ENCODE assay signal across 1 cellular context in the genomic region with DNA sequence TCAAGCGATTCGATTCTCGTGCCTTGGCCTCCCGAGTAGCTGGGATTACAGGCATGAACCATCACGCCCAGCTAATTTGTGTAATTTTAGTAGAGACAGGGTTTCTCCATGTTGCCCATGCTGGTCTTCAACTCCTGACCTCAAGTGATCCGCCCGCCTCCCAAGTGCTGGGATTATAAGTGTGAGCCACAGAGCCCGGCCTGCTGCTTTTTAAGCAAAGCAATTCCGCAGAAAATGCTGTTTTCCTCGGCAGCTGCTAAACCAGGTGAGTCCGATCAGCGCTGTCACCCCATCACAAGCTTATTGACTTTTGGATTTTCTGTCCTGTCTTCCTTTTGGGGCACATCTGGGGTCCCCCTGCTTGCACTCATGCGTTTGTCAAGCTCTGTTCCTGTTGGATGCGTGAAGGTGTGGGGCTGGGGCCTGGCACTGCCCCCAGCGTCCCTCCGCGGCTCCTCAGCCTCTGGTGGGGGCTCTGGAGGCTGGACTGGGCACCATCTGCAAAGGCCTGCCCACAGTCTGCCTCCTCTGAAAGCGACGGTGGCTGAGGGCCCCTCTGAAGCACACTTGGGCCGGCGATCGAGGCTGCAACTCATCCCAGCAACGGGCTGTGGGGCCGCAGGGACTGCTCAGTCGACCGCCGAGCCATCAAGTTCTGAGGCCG.
TF ChIP-seq lines count a peak whose summit lies in the region.

No MANE protein-coding gene starts in this region.

TF ChIP-seq in WTC11, 78 proteins besides CTCF, POLR2A, EP300 and RAD21 (continued from another document):
- TF ChIP-seq, protein P1, sequence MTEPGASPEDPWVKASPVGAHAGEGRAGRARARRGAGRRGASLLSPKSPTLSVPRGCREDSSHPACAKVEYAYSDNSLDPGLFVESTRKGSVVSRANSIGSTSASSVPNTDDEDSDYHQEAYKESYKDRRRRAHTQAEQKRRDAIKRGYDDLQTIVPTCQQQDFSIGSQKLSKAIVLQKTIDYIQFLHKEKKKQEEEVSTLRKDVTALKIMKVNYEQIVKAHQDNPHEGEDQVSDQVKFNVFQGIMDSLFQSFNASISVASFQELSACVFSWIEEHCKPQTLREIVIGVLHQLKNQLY (CRISPR knock-in tag; IDR thresholded peaks at IDR 0.05) = no peak
- TF ChIP-seq, protein P2, sequence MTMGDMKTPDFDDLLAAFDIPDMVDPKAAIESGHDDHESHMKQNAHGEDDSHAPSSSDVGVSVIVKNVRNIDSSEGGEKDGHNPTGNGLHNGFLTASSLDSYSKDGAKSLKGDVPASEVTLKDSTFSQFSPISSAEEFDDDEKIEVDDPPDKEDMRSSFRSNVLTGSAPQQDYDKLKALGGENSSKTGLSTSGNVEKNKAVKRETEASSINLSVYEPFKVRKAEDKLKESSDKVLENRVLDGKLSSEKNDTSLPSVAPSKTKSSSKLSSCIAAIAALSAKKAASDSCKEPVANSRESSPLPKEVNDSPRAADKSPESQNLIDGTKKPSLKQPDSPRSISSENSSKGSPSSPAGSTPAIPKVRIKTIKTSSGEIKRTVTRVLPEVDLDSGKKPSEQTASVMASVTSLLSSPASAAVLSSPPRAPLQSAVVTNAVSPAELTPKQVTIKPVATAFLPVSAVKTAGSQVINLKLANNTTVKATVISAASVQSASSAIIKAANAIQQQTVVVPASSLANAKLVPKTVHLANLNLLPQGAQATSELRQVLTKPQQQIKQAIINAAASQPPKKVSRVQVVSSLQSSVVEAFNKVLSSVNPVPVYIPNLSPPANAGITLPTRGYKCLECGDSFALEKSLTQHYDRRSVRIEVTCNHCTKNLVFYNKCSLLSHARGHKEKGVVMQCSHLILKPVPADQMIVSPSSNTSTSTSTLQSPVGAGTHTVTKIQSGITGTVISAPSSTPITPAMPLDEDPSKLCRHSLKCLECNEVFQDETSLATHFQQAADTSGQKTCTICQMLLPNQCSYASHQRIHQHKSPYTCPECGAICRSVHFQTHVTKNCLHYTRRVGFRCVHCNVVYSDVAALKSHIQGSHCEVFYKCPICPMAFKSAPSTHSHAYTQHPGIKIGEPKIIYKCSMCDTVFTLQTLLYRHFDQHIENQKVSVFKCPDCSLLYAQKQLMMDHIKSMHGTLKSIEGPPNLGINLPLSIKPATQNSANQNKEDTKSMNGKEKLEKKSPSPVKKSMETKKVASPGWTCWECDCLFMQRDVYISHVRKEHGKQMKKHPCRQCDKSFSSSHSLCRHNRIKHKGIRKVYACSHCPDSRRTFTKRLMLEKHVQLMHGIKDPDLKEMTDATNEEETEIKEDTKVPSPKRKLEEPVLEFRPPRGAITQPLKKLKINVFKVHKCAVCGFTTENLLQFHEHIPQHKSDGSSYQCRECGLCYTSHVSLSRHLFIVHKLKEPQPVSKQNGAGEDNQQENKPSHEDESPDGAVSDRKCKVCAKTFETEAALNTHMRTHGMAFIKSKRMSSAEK (CRISPR knock-in tag; IDR thresholded peaks at IDR 0.05; ENCODE audit: borderline replicate concordance) = no peak
- TF ChIP-seq SMAD3 (CRISPR knock-in tag; IDR thresholded peaks at IDR 0.05; ENCODE audit: borderline replicate concordance) (no peak), CBFB (CRISPR knock-in tag; IDR thresholded peaks at IDR 0.05; ENCODE audit: low read depth) (no peak), HMGA2 (CRISPR knock-in tag; IDR thresholded peaks at IDR 0.05) (no peak), SMAD4 (CRISPR knock-in tag; IDR thresholded peaks at IDR 0.05) (no peak), ELF4 (CRISPR knock-in tag; IDR thresholded peaks at IDR 0.05; ENCODE audit: low read depth) (no peak), SP1 (CRISPR knock-in tag; conservative IDR thresholded peaks at IDR 0.05) (no peak), FOXJ3 (CRISPR knock-in tag; IDR thresholded peaks at IDR 0.05; ENCODE audit: borderline replicate concordance) (no peak), ZBTB21 (CRISPR knock-in tag; IDR thresholded peaks at IDR 0.05; ENCODE audit: borderline replicate concordance) (no peak), PRRX2 (CRISPR knock-in tag; IDR thresholded peaks at IDR 0.05) (no peak)
- TF ChIP-seq, protein P3, sequence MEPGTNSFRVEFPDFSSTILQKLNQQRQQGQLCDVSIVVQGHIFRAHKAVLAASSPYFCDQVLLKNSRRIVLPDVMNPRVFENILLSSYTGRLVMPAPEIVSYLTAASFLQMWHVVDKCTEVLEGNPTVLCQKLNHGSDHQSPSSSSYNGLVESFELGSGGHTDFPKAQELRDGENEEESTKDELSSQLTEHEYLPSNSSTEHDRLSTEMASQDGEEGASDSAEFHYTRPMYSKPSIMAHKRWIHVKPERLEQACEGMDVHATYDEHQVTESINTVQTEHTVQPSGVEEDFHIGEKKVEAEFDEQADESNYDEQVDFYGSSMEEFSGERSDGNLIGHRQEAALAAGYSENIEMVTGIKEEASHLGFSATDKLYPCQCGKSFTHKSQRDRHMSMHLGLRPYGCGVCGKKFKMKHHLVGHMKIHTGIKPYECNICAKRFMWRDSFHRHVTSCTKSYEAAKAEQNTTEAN (CRISPR knock-in tag; IDR thresholded peaks at IDR 0.05) = no peak
- TF ChIP-seq, protein P4, sequence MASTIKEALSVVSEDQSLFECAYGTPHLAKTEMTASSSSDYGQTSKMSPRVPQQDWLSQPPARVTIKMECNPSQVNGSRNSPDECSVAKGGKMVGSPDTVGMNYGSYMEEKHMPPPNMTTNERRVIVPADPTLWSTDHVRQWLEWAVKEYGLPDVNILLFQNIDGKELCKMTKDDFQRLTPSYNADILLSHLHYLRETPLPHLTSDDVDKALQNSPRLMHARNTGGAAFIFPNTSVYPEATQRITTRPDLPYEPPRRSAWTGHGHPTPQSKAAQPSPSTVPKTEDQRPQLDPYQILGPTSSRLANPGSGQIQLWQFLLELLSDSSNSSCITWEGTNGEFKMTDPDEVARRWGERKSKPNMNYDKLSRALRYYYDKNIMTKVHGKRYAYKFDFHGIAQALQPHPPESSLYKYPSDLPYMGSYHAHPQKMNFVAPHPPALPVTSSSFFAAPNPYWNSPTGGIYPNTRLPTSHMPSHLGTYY (CRISPR knock-in tag; IDR thresholded peaks at IDR 0.05) = no peak
- TF ChIP-seq, protein P5, sequence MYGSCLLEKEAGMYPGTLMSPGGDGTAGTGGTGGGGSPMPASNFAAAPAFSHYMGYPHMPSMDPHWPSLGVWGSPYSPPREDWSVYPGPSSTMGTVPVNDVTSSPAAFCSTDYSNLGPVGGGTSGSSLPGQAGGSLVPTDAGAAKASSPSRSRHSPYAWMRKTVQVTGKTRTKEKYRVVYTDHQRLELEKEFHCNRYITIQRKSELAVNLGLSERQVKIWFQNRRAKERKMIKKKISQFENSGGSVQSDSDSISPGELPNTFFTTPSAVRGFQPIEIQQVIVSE (CRISPR knock-in tag; IDR thresholded peaks at IDR 0.05; ENCODE audit: borderline replicate concordance) = no peak
- TF ChIP-seq, protein P6, sequence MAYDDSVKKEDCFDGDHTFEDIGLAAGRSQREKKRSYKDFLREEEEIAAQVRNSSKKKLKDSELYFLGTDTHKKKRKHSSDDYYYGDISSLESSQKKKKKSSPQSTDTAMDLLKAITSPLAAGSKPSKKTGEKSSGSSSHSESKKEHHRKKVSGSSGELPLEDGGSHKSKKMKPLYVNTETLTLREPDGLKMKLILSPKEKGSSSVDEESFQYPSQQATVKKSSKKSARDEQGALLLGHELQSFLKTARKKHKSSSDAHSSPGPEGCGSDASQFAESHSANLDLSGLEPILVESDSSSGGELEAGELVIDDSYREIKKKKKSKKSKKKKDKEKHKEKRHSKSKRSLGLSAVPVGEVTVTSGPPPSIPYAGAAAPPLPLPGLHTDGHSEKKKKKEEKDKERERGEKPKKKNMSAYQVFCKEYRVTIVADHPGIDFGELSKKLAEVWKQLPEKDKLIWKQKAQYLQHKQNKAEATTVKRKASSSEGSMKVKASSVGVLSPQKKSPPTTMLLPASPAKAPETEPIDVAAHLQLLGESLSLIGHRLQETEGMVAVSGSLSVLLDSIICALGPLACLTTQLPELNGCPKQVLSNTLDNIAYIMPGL (CRISPR knock-in tag; IDR thresholded peaks at IDR 0.05) = no peak
- TF ChIP-seq, protein P7, sequence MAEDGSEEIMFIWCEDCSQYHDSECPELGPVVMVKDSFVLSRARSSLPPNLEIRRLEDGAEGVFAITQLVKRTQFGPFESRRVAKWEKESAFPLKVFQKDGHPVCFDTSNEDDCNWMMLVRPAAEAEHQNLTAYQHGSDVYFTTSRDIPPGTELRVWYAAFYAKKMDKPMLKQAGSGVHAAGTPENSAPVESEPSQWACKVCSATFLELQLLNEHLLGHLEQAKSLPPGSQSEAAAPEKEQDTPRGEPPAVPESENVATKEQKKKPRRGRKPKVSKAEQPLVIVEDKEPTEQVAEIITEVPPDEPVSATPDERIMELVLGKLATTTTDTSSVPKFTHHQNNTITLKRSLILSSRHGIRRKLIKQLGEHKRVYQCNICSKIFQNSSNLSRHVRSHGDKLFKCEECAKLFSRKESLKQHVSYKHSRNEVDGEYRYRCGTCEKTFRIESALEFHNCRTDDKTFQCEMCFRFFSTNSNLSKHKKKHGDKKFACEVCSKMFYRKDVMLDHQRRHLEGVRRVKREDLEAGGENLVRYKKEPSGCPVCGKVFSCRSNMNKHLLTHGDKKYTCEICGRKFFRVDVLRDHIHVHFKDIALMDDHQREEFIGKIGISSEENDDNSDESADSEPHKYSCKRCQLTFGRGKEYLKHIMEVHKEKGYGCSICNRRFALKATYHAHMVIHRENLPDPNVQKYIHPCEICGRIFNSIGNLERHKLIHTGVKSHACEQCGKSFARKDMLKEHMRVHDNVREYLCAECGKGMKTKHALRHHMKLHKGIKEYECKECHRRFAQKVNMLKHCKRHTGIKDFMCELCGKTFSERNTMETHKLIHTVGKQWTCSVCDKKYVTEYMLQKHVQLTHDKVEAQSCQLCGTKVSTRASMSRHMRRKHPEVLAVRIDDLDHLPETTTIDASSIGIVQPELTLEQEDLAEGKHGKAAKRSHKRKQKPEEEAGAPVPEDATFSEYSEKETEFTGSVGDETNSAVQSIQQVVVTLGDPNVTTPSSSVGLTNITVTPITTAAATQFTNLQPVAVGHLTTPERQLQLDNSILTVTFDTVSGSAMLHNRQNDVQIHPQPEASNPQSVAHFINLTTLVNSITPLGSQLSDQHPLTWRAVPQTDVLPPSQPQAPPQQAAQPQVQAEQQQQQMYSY (CRISPR knock-in tag; IDR thresholded peaks at IDR 0.05) = no peak
- TF ChIP-seq, protein P8, sequence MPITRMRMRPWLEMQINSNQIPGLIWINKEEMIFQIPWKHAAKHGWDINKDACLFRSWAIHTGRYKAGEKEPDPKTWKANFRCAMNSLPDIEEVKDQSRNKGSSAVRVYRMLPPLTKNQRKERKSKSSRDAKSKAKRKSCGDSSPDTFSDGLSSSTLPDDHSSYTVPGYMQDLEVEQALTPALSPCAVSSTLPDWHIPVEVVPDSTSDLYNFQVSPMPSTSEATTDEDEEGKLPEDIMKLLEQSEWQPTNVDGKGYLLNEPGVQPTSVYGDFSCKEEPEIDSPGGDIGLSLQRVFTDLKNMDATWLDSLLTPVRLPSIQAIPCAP (CRISPR knock-in tag; IDR thresholded peaks at IDR 0.05) = no peak
